In genomic region chr5:124819201-124819600, GRCh38 we compare ENCODE assay signal across 1 cellular context.
TF ChIP-seq lines count a peak whose summit lies in the region.

No MANE protein-coding gene starts in this region.

TF ChIP-seq in SK-N-SH, 30 proteins besides CTCF, POLR2A, EP300 and RAD21 (continued from another document):
- TF ChIP-seq ZBTB33 (IDR thresholded peaks at IDR 0.05; ENCODE audit: borderline replicate concordance, low read depth): no peak
- TF ChIP-seq CHD2 (IDR thresholded peaks at IDR 0.05; ENCODE audit: low read length, partially characterized antibody): no peak
